30 cellular contexts compared by ENCODE assay signal in genomic region chr17:72535346-72535745, GRCh38.
"Had no signal": no experiment of that assay in that cellular context is flagged by ENCODE, and none has a peak within 500 bp of the region (broad histone marks: within the 10 kb centered on the region; RNA-seq: fewer than 3 reads in every experiment).

No MANE protein-coding gene starts in this region.

- H3K36me3 ChIP-seq: ascending aorta, breast epithelium, cardiac muscle cell, colonic mucosa, esophagus squamous epithelium had no signal

- H3K27ac ChIP-seq: ascending aorta, breast epithelium, cardiac muscle cell, colonic mucosa, epithelial cell of prostate, esophagus squamous epithelium had no signal

- ATAC-seq: activated naive CD4-positive, alpha-beta T cell treated with anti-CD3 and anti-CD28 coated beads, Interleukin-2, amount 50 U/mL, for 72 hours; activated T-cell treated with anti-CD3 and anti-CD28 coated beads, Interleukin-2, amount 50 U/mL, for 72 hours; WTC11 had no signal

- H3K9me3 ChIP-seq: ascending aorta, colonic mucosa, esophagus squamous epithelium had no signal

- H3K4me1 ChIP-seq: breast epithelium had no signal

- H3K4me3 ChIP-seq: ascending aorta, breast epithelium, cardiac muscle cell, colonic mucosa, esophagus squamous epithelium had no signal

- H3K27me3 ChIP-seq: ascending aorta, breast epithelium, colonic mucosa had no signal

- DNase-seq: activated CD4-positive, alpha-beta memory T cell treated with anti-CD3 and anti-CD28 coated beads, Interleukin-2, amount 10 ng/mL, durations not matched to agents 7 days and 5 days; activated CD4-positive, alpha-beta T cell treated with anti-CD3 and anti-CD28 coated beads for 1 hour; activated CD4-positive, alpha-beta T cell treated with anti-CD3 and anti-CD28 coated beads for 4 hours; activated CD4-positive, alpha-beta T cell treated with anti-CD3 and anti-CD28 coated beads, Interleukin-2, amount 10 ng/mL, durations not matched to agents 7 days and 5 days; activated CD4-positive, alpha-beta T cell treated with anti-CD3 and anti-CD28 coated beads, Interleukin-2, amount 50 U/mL, for 4 hours; activated CD8-positive, alpha-beta memory T cell treated with anti-CD3 and anti-CD28 coated beads, Interleukin-2, amount 50 U/mL, for 48 hours; activated gamma-delta T cell; activated naive CD4-positive, alpha-beta T cell; activated naive CD4-positive, alpha-beta T cell treated with anti-CD3 and anti-CD28 coated beads, Interleukin-2, amount 10 ng/mL, durations not matched to agents 7 days and 5 days; activated naive CD8-positive, alpha-beta T cell treated with anti-CD3 and anti-CD28 coated beads, Interleukin-2, amount 10 ng/mL, durations not matched to agents 7 days and 5 days; activated T-cell treated with anti-CD3 and anti-CD28 coated beads for 4 hours; activated T-cell treated with anti-CD3 and anti-CD28 coated beads, Interleukin-2, amount 50 U/mL, for 24 hours; activated T-cell treated with anti-CD3 and anti-CD28 coated beads, Interleukin-2, amount 50 U/mL, for 72 hours; central memory CD4-positive, alpha-beta T cell; cerebellar nuclear complex; colonic mucosa; effector CD8-positive, alpha-beta T cell; esophagus squamous epithelium; head of caudate nucleus; T-helper 1 cell; T-helper 2 cell had no signal

- FAIRE-seq: endometrium, endothelial cell of umbilical vein, frontal cortex had no signal
